15 cellular contexts compared by ENCODE assay signal in the genomic region with DNA sequence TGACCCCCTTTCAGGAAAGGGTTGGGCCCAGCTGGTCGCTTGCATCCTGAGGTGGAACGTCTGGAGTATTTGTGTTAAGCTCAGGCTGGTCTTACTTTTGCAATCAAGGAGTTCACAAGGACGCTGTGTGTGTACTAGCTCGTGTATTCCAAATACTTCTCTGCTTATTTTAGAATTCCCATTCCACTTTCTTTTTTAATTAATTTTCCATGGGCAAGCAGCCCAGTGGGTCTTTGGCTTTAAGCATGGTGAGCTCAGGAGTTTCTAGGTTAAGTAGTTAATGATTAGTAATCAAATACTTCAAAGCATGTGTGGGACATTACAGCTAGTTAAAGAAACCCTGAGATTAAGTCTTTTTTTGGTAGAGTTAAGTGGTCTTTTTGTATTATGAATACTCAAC.
DNase-seq lines count a peak whose midpoint lies in the region; ATAC-seq and TF ChIP-seq lines count a peak whose summit lies in the region.
"Had no signal": no experiment of that assay in that cellular context is flagged by ENCODE, and none has a peak within 500 bp of the region (broad histone marks: within the 10 kb centered on the region; RNA-seq: fewer than 3 reads in every experiment).

No MANE protein-coding gene starts in this region.

- no peaks in the 10 kb centered on the region for H3K9me3 Mint-ChIP-seq in endodermal cell
- H3K9me3 Mint-ChIP-seq: CD4-positive, alpha-beta T cell; HFFc6 had no signal

- no peak for TF ChIP-seq POLR2A in body of pancreas (IDR thresholded peaks at IDR 0.05)
- TF ChIP-seq POLR2A in Peyer's patch (IDR thresholded peaks at IDR 0.05), result no peak

- no peak for TF ChIP-seq CTCF in body of pancreas (IDR thresholded peaks at IDR 0.05)
- TF ChIP-seq CTCF in endodermal cell (conservative IDR thresholded peaks at IDR 0.05), result no peak
- no peak for TF ChIP-seq CTCF in Peyer's patch (IDR thresholded peaks at IDR 0.05)

- DNase-seq in body of pancreas, result no peak
- no peak for DNase-seq in endodermal cell
- DNase-seq in left lobe of liver (ENCODE audit: low spot score), result no peak
- peak; percentile 84 for DNase-seq in renal cortical epithelial cell (ENCODE audit: low read depth)
- DNase-seq in Peyer's patch, result no peak
- no peak for DNase-seq in NAMALWA (ENCODE audit: low spot score)
- DNase-seq in COLO668 (lab: John Stamatoyannopoulos, UW; ENCODE audit: unreplicated experiment), result no peak
- DNase-seq: C1 segment of cervical spinal cord; CD4-positive, alpha-beta T cell; DMS153; DMS79 treated with DMSO at 0.1 percent for 48 hours; EL; HCEC 1CT; HFFc6 had no signal

- H3K36me3 Mint-ChIP-seq in endodermal cell (ENCODE audit: low read depth), result no peaks in the 10 kb centered on the region

- H3K36me3 ChIP-seq in body of pancreas (replicated peaks in 1 of 2; ENCODE audit: insufficient read depth in 1 of 2, low read depth in 2 of 2), result no peaks in the 10 kb centered on the region
- H3K36me3 ChIP-seq in endodermal cell (ENCODE audit: control insufficient read depth, insufficient read depth, low read length), result no peaks in the 10 kb centered on the region
- H3K36me3 ChIP-seq in Peyer's patch, result no peaks in the 10 kb centered on the region

- no peak overlapping the region for H3K4me3 Mint-ChIP-seq in endodermal cell
- H3K4me3 Mint-ChIP-seq: B cell; CD4-positive, alpha-beta T cell; HFFc6 had no signal

- peaks cover 2% of the 10 kb centered on the region for H3K27me3 Mint-ChIP-seq in endodermal cell (ENCODE audit: insufficient read depth)

- peak; percentile 48 for ATAC-seq in body of pancreas
- ATAC-seq in left lobe of liver, result peak; percentile 62

- H3K4me1 ChIP-seq in body of pancreas (peaks cover 13% of the 10 kb centered on the region), endodermal cell (ENCODE audit: control insufficient read depth, insufficient read depth, low read length) (peaks cover 8% of the 10 kb centered on the region), Peyer's patch (no peaks in the 10 kb centered on the region)

- H3K27ac ChIP-seq in body of pancreas (peak overlapping the region in 2 of 4 donors; percentile 19 to 50), endodermal cell (ENCODE audit: low read depth, low read length) (no peak overlapping the region), Peyer's patch (no peak overlapping the region)

- 23 to 25% methylated on average over 4 of the region's 4 CpGs for WGBS in body of pancreas, 2 donors
- 95 to 100% methylated on average over 3 to 4 of the region's 4 CpGs for WGBS in endodermal cell (ENCODE audit: insufficient coverage in 1 of 2, insufficient read length in 1 of 2), 2 experiments

- H3K4me3 ChIP-seq in body of pancreas (no peak overlapping the region), endodermal cell (ENCODE audit: low read length) (no peak overlapping the region), Peyer's patch (no peak overlapping the region)

- H3K27me3 ChIP-seq in body of pancreas, result no peaks in the 10 kb centered on the region
- H3K27me3 ChIP-seq in endodermal cell (ENCODE audit: control insufficient read depth, insufficient read depth, low read length, poor library complexity, severe bottlenecking), result no peaks in the 10 kb centered on the region
- no peaks in the 10 kb centered on the region for H3K27me3 ChIP-seq in Peyer's patch

- intact Hi-C loops in body of pancreas (cut with DNase I), result no loop called here

- H3K4me1 Mint-ChIP-seq in endodermal cell, result peaks cover 33% of the 10 kb centered on the region
- H3K4me1 Mint-ChIP-seq: B cell had no signal

- H3K9me3 ChIP-seq in body of pancreas, result no peaks in the 10 kb centered on the region
- H3K9me3 ChIP-seq in endodermal cell (ENCODE audit: control insufficient read depth, low read length), result no peaks in the 10 kb centered on the region
- H3K9me3 ChIP-seq in Peyer's patch, result no peaks in the 10 kb centered on the region

- H3K27ac Mint-ChIP-seq in endodermal cell, result peak overlapping the region; percentile 26
- H3K27ac Mint-ChIP-seq: B cell; CD4-positive, alpha-beta T cell; HFFc6 had no signal

- H3K9ac ChIP-seq in endodermal cell (ENCODE audit: extremely low read depth, low read length, poor library complexity, severe bottlenecking), result no peak overlapping the region
